Comparison of ENCODE assay signal across 11 cellular contexts in genomic region chr7:107332488-107333269, GRCh38.
DNase-seq lines count a peak whose midpoint lies in the region; ATAC-seq, FAIRE-seq and TF ChIP-seq lines count a peak whose summit lies in the region.
"Had no signal": no experiment of that assay in that cellular context is flagged by ENCODE, and none has a peak within 500 bp of the region (broad histone marks: within the 10 kb centered on the region; RNA-seq: fewer than 3 reads in every experiment).

No MANE protein-coding gene starts in this region.

- TF ChIP-seq POLR2A in GM12891 (IDR thresholded peaks at IDR 0.05; ENCODE audit: low read depth, low read length): no peak

- FAIRE-seq in GM12891 (lab: Jason Lieb, UNC) (peak; percentile 43), endometrium (lab: Jason Lieb, UNC) (peak; percentile 77)

- no peak for TF ChIP-seq CTCF in progenitor cell of endocrine pancreas (IDR thresholded peaks at IDR 0.05; ENCODE audit: unreplicated experiment)

- peaks cover 5% of the 10 kb centered on the region for H3K9me3 Mint-ChIP-seq in progenitor cell of endocrine pancreas (ENCODE audit: low read depth)

- no peak overlapping the region for H3K4me3 Mint-ChIP-seq in progenitor cell of endocrine pancreas (ENCODE audit: low read depth)

- no peaks in the 10 kb centered on the region for H3K4me1 Mint-ChIP-seq in progenitor cell of endocrine pancreas (ENCODE audit: low read depth)

- in situ Hi-C loops in KBM-7 (cut with MboI; ENCODE audit: low pct_unique_long_range_greater_than_20kb, low sequenced_read_pairs): no loop called here

- peak; percentile 78 for ATAC-seq in GM21423 (IDR thresholded peaks at IDR 0.05; ENCODE audit: unreplicated experiment)
- ATAC-seq in GM21737 (IDR thresholded peaks at IDR 0.05; ENCODE audit: unreplicated experiment): no peak
- ATAC-seq in HG03097 (IDR thresholded peaks at IDR 0.05; ENCODE audit: low FRiP score, unreplicated experiment): no peak

- H3K36me3 Mint-ChIP-seq in progenitor cell of endocrine pancreas (ENCODE audit: insufficient read depth): peaks cover 6% of the 10 kb centered on the region

- H3K27ac Mint-ChIP-seq in progenitor cell of endocrine pancreas: no peak overlapping the region

- no peak for DNase-seq in GM12891 (ENCODE audit: insufficient read length, low spot score)
- DNase-seq in KBM-7: peak; percentile 68
- DNase-seq in progenitor cell of endocrine pancreas (ENCODE audit: low spot score, unreplicated experiment): no peak
- no peak for DNase-seq in cerebellar cortex (ENCODE audit: low spot score)
- DNase-seq: activated CD4-positive, alpha-beta T cell treated with anti-CD3 and anti-CD28 coated beads for 4 hours; central memory CD4-positive, alpha-beta T cell; NCI-H524 treated with DMSO at 0.1 percent for 48 hours had no signal

- no peaks in the 10 kb centered on the region for H3K27me3 Mint-ChIP-seq in progenitor cell of endocrine pancreas

TF ChIP-seq in GM12891, 5 proteins besides CTCF, POLR2A, EP300 and RAD21:
- TF ChIP-seq PAX5 (IDR thresholded peaks at IDR 0.05; ENCODE audit: insufficient read depth, low read length, severe bottlenecking) (no peak), SPI1 (IDR thresholded peaks at IDR 0.05; ENCODE audit: low read depth, low read length) (peak; percentile 65)
